Comparison of ENCODE assay signal across 21 cellular contexts in the genomic region with DNA sequence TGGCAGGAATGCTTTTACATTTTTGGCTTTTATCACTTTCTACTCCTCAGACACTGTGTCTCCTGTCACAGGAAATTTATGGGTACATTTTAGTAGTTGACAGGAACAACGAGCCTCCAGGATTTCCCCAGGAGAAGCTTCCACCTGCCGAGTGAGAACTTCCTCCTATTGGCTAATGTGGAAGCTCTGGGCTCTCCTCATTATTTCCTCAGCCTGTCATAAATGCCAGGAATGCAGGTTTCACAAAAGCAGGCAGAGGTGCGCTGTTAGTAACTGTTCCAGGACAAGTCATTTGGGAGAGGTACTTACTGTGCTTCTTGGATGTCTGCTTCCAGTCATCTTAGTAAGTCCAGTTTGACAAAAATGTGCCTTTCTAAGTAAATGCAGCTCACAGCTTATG. TPM values are rescaled to one million over a fixed set of nuclear protein-coding genes. Genes with fewer than 3 reads are reported as not detected.
DNase-seq lines count a peak whose midpoint lies in the region; ATAC-seq, FAIRE-seq and TF ChIP-seq lines count a peak whose summit lies in the region.
"Had no signal": no experiment of that assay in that cellular context is flagged by ENCODE, and none has a peak within 500 bp of the region (broad histone marks: within the 10 kb centered on the region; RNA-seq: fewer than 3 reads in every experiment).

No MANE protein-coding gene starts in this region.

- BruUV-seq in Calu3 (replicated peaks; lab: Mats Ljungman, UMichigan), result no TSS peak

- H3K36me3 Mint-ChIP-seq in Calu3 (ENCODE audit: insufficient read depth, unreplicated experiment), result no peaks in the 10 kb centered on the region

- no peaks in the 10 kb centered on the region for H3K9me3 Mint-ChIP-seq in Calu3 (ENCODE audit: low read depth, unreplicated experiment)

- no peaks in the 10 kb centered on the region for H3K9me2 ChIP-seq in hepatocyte (replicated peaks; ENCODE audit: insufficient read depth)

- no peak for ATAC-seq in HG02588 (IDR thresholded peaks at IDR 0.05; ENCODE audit: unreplicated experiment)
- ATAC-seq: A549 had no signal

- H3K4me1 Mint-ChIP-seq in Calu3 (ENCODE audit: low read depth, unreplicated experiment), result no peaks in the 10 kb centered on the region

- H3K4me2 ChIP-seq in hepatocyte, result no peak overlapping the region
- H3K4me2 ChIP-seq: A549; BLaER1 treated with 17β-estradiol and CSF1 and Interleukin-3, amounts not matched to agents 10 nM and 100 nM had no signal

- peaks cover 30% of the 10 kb centered on the region for H3K27me3 Mint-ChIP-seq in Calu3 (ENCODE audit: unreplicated experiment)

- no peak for TF ChIP-seq POLR2A in suprapubic skin (IDR thresholded peaks at IDR 0.05)

- CTCF ChIA-PET in Calu3 (lab: Charles Lee), result no interaction called here

- no peak for TF ChIP-seq CTCF in VCaP (conservative IDR thresholded peaks at IDR 0.05)
- TF ChIP-seq CTCF in hepatocyte (IDR thresholded peaks at IDR 0.05; ENCODE audit: poor library complexity), result no peak
- TF ChIP-seq CTCF in Calu3 (IDR thresholded peaks at IDR 0.05; ENCODE audit: unreplicated experiment), result no peak
- no peak for TF ChIP-seq CTCF in suprapubic skin (IDR thresholded peaks at IDR 0.05)

- H3K27ac Mint-ChIP-seq in Calu3 (ENCODE audit: unreplicated experiment), result no peak overlapping the region

- no peak overlapping the region for H3K4me3 Mint-ChIP-seq in Calu3 (ENCODE audit: low read depth, unreplicated experiment)

- H3K79me2 ChIP-seq in hepatocyte, result no peaks in the 10 kb centered on the region

- TF ChIP-seq EP300 in suprapubic skin (IDR thresholded peaks at IDR 0.05), result no peak

- H4K20me1 ChIP-seq in hepatocyte (ENCODE audit: insufficient read depth, poor library complexity, severe bottlenecking), result no peaks in the 10 kb centered on the region
- H4K20me1 ChIP-seq: BLaER1 treated with 17β-estradiol and CSF1 and Interleukin-3, amounts not matched to agents 10 nM and 100 nM had no signal

- FAIRE-seq in small intestine (lab: Jason Lieb, UNC), result no peak
- FAIRE-seq: A549, GM19239 had no signal

- intact Hi-C loops in Calu3 (cut with micrococcal nuclease; ENCODE audit: unreplicated experiment), result no loop called here

- DNase-seq in NCI-H1417 (lab: John Stamatoyannopoulos, UW) (peak in 2 of 3 experiments; percentile 12 to 57), NCI-H1417 treated with DMSO at 0.1 percent for 48 hours (lab: John Stamatoyannopoulos, UW) (no peak), hepatocyte (ENCODE audit: low spot score) (peak; percentile 15), small intestine (peak; percentile 14), Calu3 (no peak), suprapubic skin (ENCODE audit: low spot score in 2 of 2) (no peak)
- DNase-seq: EL; IMR-90; Kasumi-1; NCI-H1436 treated with DMSO at 0.1 percent for 48 hours; NCI-H2029 treated with DMSO at 0.1 percent for 48 hours; NCI-H524 treated with DMSO at 0.1 percent for 48 hours; NK-92 treated with Interleukin-12 subunit alpha and Interleukin-12 subunit beta, amount 100 ng/mL, for 24 hours; SIG-M5 had no signal

- H2AFZ ChIP-seq in hepatocyte, result no peak overlapping the region

- 35% methylated on average over 3 of the region's 3 CpGs for WGBS in hepatocyte (ENCODE audit: low lambda C conversion rate, missing lambda C conversion rate)
- WGBS in small intestine, 3 donors, result 4 to 37% (median 20%) methylated on average over 3 of the region's 3 CpGs
- WGBS in suprapubic skin, result 30% methylated on average over 3 of the region's 3 CpGs

- peaks cover 8% of the 10 kb centered on the region for H3K27me3 ChIP-seq in hepatocyte
- H3K27me3 ChIP-seq in small intestine (ENCODE audit: control insufficient read depth in 2 of 2, insufficient read depth in 2 of 2, low read length in 2 of 2), result no peaks in the 10 kb centered on the region
- peaks cover 28% of the 10 kb centered on the region for H3K27me3 ChIP-seq in suprapubic skin
- H3K27me3 ChIP-seq: BLaER1 treated with 17β-estradiol and CSF1 and Interleukin-3, amounts not matched to agents 10 nM and 100 nM had no signal

- H3K27ac ChIP-seq in VCaP (peak overlapping the region; percentile 52), hepatocyte (no peak overlapping the region), small intestine (ENCODE audit: low read depth in 1 of 2, low read length in 1 of 2) (no peak overlapping the region), suprapubic skin (no peak overlapping the region)
- H3K27ac ChIP-seq: A549; BLaER1 treated with 17β-estradiol and CSF1 and Interleukin-3, amounts not matched to agents 10 nM and 100 nM had no signal

- H3K4me1 ChIP-seq in hepatocyte (ENCODE audit: insufficient read depth), result no peaks in the 10 kb centered on the region
- H3K4me1 ChIP-seq in small intestine (ENCODE audit: control insufficient read depth in 2 of 2, insufficient read depth in 1 of 2, low read depth in 1 of 2, low read length in 1 of 2), result no peaks in the 10 kb centered on the region
- peaks cover 5% of the 10 kb centered on the region for H3K4me1 ChIP-seq in suprapubic skin
- H3K4me1 ChIP-seq: A549; BLaER1 treated with 17β-estradiol and CSF1 and Interleukin-3, amounts not matched to agents 10 nM and 100 nM; HAP-1 had no signal

- H3K9me3 ChIP-seq in hepatocyte (ENCODE audit: low read depth), result no peaks in the 10 kb centered on the region
- H3K9me3 ChIP-seq in small intestine (ENCODE audit: control insufficient read depth, low read depth), result no peaks in the 10 kb centered on the region
- no peaks in the 10 kb centered on the region for H3K9me3 ChIP-seq in suprapubic skin
- H3K9me3 ChIP-seq: A549; BLaER1 treated with 17β-estradiol and CSF1 and Interleukin-3, amounts not matched to agents 10 nM and 100 nM; HAP-1 had no signal

- H3K4me3 ChIP-seq in hepatocyte (no peak overlapping the region), small intestine (ENCODE audit: low read depth in 1 of 2, low read length in 2 of 2) (no peak overlapping the region), suprapubic skin (no peak overlapping the region)
- H3K4me3 ChIP-seq: A549; BLaER1 treated with 17β-estradiol and CSF1 and Interleukin-3, amounts not matched to agents 10 nM and 100 nM; HAP-1 had no signal

- no peaks in the 10 kb centered on the region for H3K36me3 ChIP-seq in hepatocyte (replicated peaks; ENCODE audit: insufficient read depth, low read depth)
- H3K36me3 ChIP-seq in small intestine (ENCODE audit: control insufficient read depth in 2 of 2, insufficient read depth in 2 of 2, low read length in 2 of 2), result no peaks in the 10 kb centered on the region
- no peaks in the 10 kb centered on the region for H3K36me3 ChIP-seq in suprapubic skin
- H3K36me3 ChIP-seq: BLaER1 treated with 17β-estradiol and CSF1 and Interleukin-3, amounts not matched to agents 10 nM and 100 nM; HAP-1 had no signal

RNA-seq across cellular contexts. Expression of a gene that starts 19.1 kb away (rescaled TPM):
- total RNA-seq in hepatocyte (13.4 and 22.8 TPM in 2 replicates), Calu3 (2022) (6.3 and 8.6 TPM in 2 replicates), suprapubic skin (10 to 100 TPM; 11.5 to 19.5 (median 13.3) TPM)
- polyA plus RNA-seq in hepatocyte (16.7 and 20.9 TPM in 2 replicates), small intestine (1 to 10 TPM; 4.5 to 7.9 (median 7.8) TPM)

RNA-seq across cellular contexts. Expression of a gene that starts 29.4 kb away (rescaled TPM):
- total RNA-seq in hepatocyte, result 3.8 and 4.0 TPM in 2 replicates
- polyA plus RNA-seq in hepatocyte, result 3.2 and 7.9 TPM in 2 replicates
- polyA plus RNA-seq in small intestine, result 1 to 10 TPM in 2 of 3 donors, under 1 TPM in 1; 0.67 to 2.5 (median 1.6) TPM
- not detected in 2 replicates for total RNA-seq in Calu3 (2022)
- 1 to 10 TPM; 1.4 to 3.7 (median 2.2) TPM for total RNA-seq in suprapubic skin
- total RNA-seq: HT1080 had no signal
- polyA plus RNA-seq: A549 had no signal

Comparison
In these comparisons a context has a peak if more than half of its experiments do, and no peak if none do; other contexts are left out.
1. DNase-seq: peak in NCI-H1417 (2 of 3), hepatocyte (single experiment) and small intestine (single experiment); none in NCI-H1417 treated with DMSO at 0.1 percent for 48 hours (single experiment), Calu3 (single experiment) and suprapubic skin (0 of 2).